ENCODE assay signal across 9 cellular contexts in genomic region chr18:906416-907170, GRCh38. TPM values are rescaled to one million over a fixed set of nuclear protein-coding genes. Genes with fewer than 3 reads are reported as not detected.
DNase-seq lines count a peak whose midpoint lies in the region; ATAC-seq and TF ChIP-seq lines count a peak whose summit lies in the region.
"Had no signal": no experiment of that assay in that cellular context is flagged by ENCODE, and none has a peak within 500 bp of the region (broad histone marks: within the 10 kb centered on the region; RNA-seq: fewer than 3 reads in every experiment).

No MANE protein-coding gene starts in this region.

- WGBS in esophagus muscularis mucosa = 2% methylated on average over 40 of the region's 50 CpGs

- peak overlapping the region; percentile 33 for H3K4me2 ChIP-seq in skeletal muscle satellite cell (ENCODE audit: low read length)

- H3K4me3 ChIP-seq in esophagus muscularis mucosa (peak overlapping the region; percentile 44 to 56 (median 52)), skeletal muscle satellite cell (ENCODE audit: low read length) (no peak overlapping the region)

- TF ChIP-seq CTCF in esophagus muscularis mucosa (IDR thresholded peaks at IDR 0.05) = no peak

- TF ChIP-seq POLR2A in esophagus muscularis mucosa (IDR thresholded peaks at IDR 0.05; ENCODE audit: low read depth) = no peak
- TF ChIP-seq POLR2A in GM18505 (IDR thresholded peaks at IDR 0.05; ENCODE audit: borderline replicate concordance, extremely low read depth, insufficient read depth, insufficient read length) = no peak

- no peak for ATAC-seq in GM18505 (IDR thresholded peaks at IDR 0.05; ENCODE audit: unreplicated experiment)
- no peak for ATAC-seq in HG02610 (IDR thresholded peaks at IDR 0.05; ENCODE audit: unreplicated experiment)
- no peak for ATAC-seq in HG02798 (IDR thresholded peaks at IDR 0.05; ENCODE audit: poor library complexity, unreplicated experiment)

- intact Hi-C loops in esophagus muscularis mucosa (cut with DNase I) = no loop called here

- no peaks in the 10 kb centered on the region for H3K9me3 ChIP-seq in esophagus muscularis mucosa
- H3K9me3 ChIP-seq in skeletal muscle satellite cell (replicated peaks; ENCODE audit: low read length) = no peaks in the 10 kb centered on the region

- H3K36me3 ChIP-seq in esophagus muscularis mucosa = no peaks in the 10 kb centered on the region
- no peaks in the 10 kb centered on the region for H3K36me3 ChIP-seq in skeletal muscle satellite cell (ENCODE audit: insufficient read depth, low read length)

- H3K27me3 ChIP-seq in esophagus muscularis mucosa = peaks cover 0 to 96% (median 75%) of the 10 kb centered on the region in 4 donors
- peaks cover 87% of the 10 kb centered on the region for H3K27me3 ChIP-seq in skeletal muscle satellite cell (ENCODE audit: control insufficient read depth, insufficient read depth, low read length)

- DNase-seq in NCI-H2107 (lab: John Stamatoyannopoulos, UW) (peak; percentile 22), NCI-H2107 treated with DMSO at 0.1 percent for 48 hours (lab: John Stamatoyannopoulos, UW; ENCODE audit: unreplicated experiment) (no peak), NCI-H524 (lab: John Stamatoyannopoulos, UW) (peak; percentile 54 to 86), esophagus muscularis mucosa (ENCODE audit: extremely low spot score) (peak; percentile 24)
- DNase-seq: HCEC 1CT had no signal

- H3K27ac ChIP-seq in esophagus muscularis mucosa (replicated peaks in 1 of 4) = no peak overlapping the region

- H3K9ac ChIP-seq in skeletal muscle satellite cell (ENCODE audit: low read depth, low read length) = no peak overlapping the region

- TF ChIP-seq EP300 in esophagus muscularis mucosa (IDR thresholded peaks at IDR 0.05) = no peak

- H3K4me1 ChIP-seq in esophagus muscularis mucosa (peaks cover 37 to 53% (median 52%) of the 10 kb centered on the region in 4 donors), skeletal muscle satellite cell (ENCODE audit: control insufficient read depth, insufficient read depth, low read length) (peaks cover 10% of the 10 kb centered on the region)

RNA-seq across cellular contexts. Expression of gene ADCYAP1, which starts 1.9 kb away (rescaled TPM):
- 1 to 10 TPM; 1.2 to 4.0 (median 2.0) TPM for total RNA-seq in esophagus muscularis mucosa
- not detected in 2 replicates for total RNA-seq in skeletal muscle satellite cell (2012; rRNA removed)
